ENCODE assay signal across 21 cellular contexts in genomic region chr4:109609431-109609830, GRCh38. TPM values are rescaled to one million over a fixed set of nuclear protein-coding genes. Genes with fewer than 3 reads are reported as not detected.
DNase-seq lines count a peak whose midpoint lies in the region; ATAC-seq and TF ChIP-seq lines count a peak whose summit lies in the region.
"Had no signal": no experiment of that assay in that cellular context is flagged by ENCODE, and none has a peak within 500 bp of the region (broad histone marks: within the 10 kb centered on the region; RNA-seq: fewer than 3 reads in every experiment).

No MANE protein-coding gene starts in this region.

- H3K4me2 ChIP-seq in trophoblast cell (ENCODE audit: low read length): no peak overlapping the region
- H3K4me2 ChIP-seq: BLaER1 had no signal

- no peak overlapping the region for H3K4me3 Mint-ChIP-seq in T-helper 1 cell treated with Interleukin-12 subunit alpha and Interleukin-12 subunit beta and Interleukin-4 antibody, amounts not matched to agents 30 μg/mL and 1 μg/mL, for 36 hours
- peak overlapping the region in 2 of 4 donors; percentile 20 to 21 for H3K4me3 Mint-ChIP-seq in CD4-positive, CD25-positive, alpha-beta regulatory T cell
- no peak overlapping the region for H3K4me3 Mint-ChIP-seq in central memory CD8-positive, alpha-beta T cell

- no peak overlapping the region for H2BK5ac ChIP-seq in trophoblast cell (ENCODE audit: low read depth, low read length, poor library complexity)

- H3K27me3 Mint-ChIP-seq in T-helper 1 cell treated with Interleukin-12 subunit alpha and Interleukin-12 subunit beta and Interleukin-4 antibody, amounts not matched to agents 30 μg/mL and 1 μg/mL, for 36 hours (ENCODE audit: low read depth): no peaks in the 10 kb centered on the region
- no peaks in the 10 kb centered on the region for H3K27me3 Mint-ChIP-seq in CD4-positive, CD25-positive, alpha-beta regulatory T cell
- no peaks in the 10 kb centered on the region for H3K27me3 Mint-ChIP-seq in central memory CD8-positive, alpha-beta T cell

- no peak overlapping the region for H2BK120ac ChIP-seq in trophoblast cell (ENCODE audit: insufficient read depth, low read length, poor library complexity)

- ATAC-seq in CD4-positive, CD25-positive, alpha-beta regulatory T cell (ENCODE audit: low read depth in 2 of 2): no peak
- ATAC-seq in central memory CD8-positive, alpha-beta T cell (replicated peaks; ENCODE audit: extremely low read depth, poor library complexity, severe bottlenecking): no peak
- ATAC-seq in GM21447 (IDR thresholded peaks at IDR 0.05; ENCODE audit: unreplicated experiment): no peak
- no peak for ATAC-seq in HG03432 (IDR thresholded peaks at IDR 0.05; ENCODE audit: unreplicated experiment)

- no peak overlapping the region for H3K4me3 ChIP-seq in CD4-positive, CD25-positive, alpha-beta regulatory T cell (ENCODE audit: low read depth, low read length)
- H3K4me3 ChIP-seq in trophoblast cell (ENCODE audit: low read depth, low read length): no peak overlapping the region
- no peak overlapping the region for H3K4me3 ChIP-seq in right atrium auricular region
- H3K4me3 ChIP-seq: BLaER1 had no signal

- H3K18ac ChIP-seq in trophoblast cell (ENCODE audit: low read length): no peak overlapping the region

- no peaks in the 10 kb centered on the region for H3K27me3 ChIP-seq in CD4-positive, CD25-positive, alpha-beta regulatory T cell (ENCODE audit: control insufficient read depth, insufficient read depth, low read length)
- H3K27me3 ChIP-seq in trophoblast cell (ENCODE audit: insufficient read depth, low read length) (no peaks in the 10 kb centered on the region), right atrium auricular region (no peaks in the 10 kb centered on the region)
- H3K27me3 ChIP-seq: BLaER1 had no signal

- no peak overlapping the region for H4K12ac ChIP-seq in trophoblast cell (ENCODE audit: low read depth, low read length)

- H4K91ac ChIP-seq in trophoblast cell (ENCODE audit: low read depth, low read length): peak overlapping the region; percentile 43

- TF ChIP-seq CTCF in right atrium auricular region (IDR thresholded peaks at IDR 0.05): no peak

- no peak overlapping the region for H3K4ac ChIP-seq in trophoblast cell (ENCODE audit: low read depth, low read length)

- no peak overlapping the region for H3K27ac ChIP-seq in CD4-positive, CD25-positive, alpha-beta regulatory T cell (ENCODE audit: insufficient read depth, low read length, poor library complexity, severe bottlenecking)
- H3K27ac ChIP-seq in trophoblast cell (ENCODE audit: low read depth, low read length) (no peak overlapping the region), right atrium auricular region (no peak overlapping the region)
- H3K27ac ChIP-seq: 22Rv1, BLaER1, RWPE1 had no signal

- no peak overlapping the region for H2BK12ac ChIP-seq in trophoblast cell (ENCODE audit: low read length)

- peaks cover 59% of the 10 kb centered on the region for H3K36me3 Mint-ChIP-seq in T-helper 1 cell treated with Interleukin-12 subunit alpha and Interleukin-12 subunit beta and Interleukin-4 antibody, amounts not matched to agents 30 μg/mL and 1 μg/mL, for 36 hours (ENCODE audit: low read depth)
- peaks cover 47% of the 10 kb centered on the region for H3K36me3 Mint-ChIP-seq in CD4-positive, CD25-positive, alpha-beta regulatory T cell
- H3K36me3 Mint-ChIP-seq in central memory CD8-positive, alpha-beta T cell (ENCODE audit: insufficient read depth): peaks cover 9% of the 10 kb centered on the region

- H3K36me3 ChIP-seq in CD4-positive, CD25-positive, alpha-beta regulatory T cell (ENCODE audit: control insufficient read depth, insufficient read depth, low read length): peaks cover 15% of the 10 kb centered on the region
- no peaks in the 10 kb centered on the region for H3K36me3 ChIP-seq in trophoblast cell (ENCODE audit: control insufficient read depth in 1 of 2, insufficient read depth in 2 of 2, low read length in 2 of 2)
- H3K36me3 ChIP-seq in right atrium auricular region: no peaks in the 10 kb centered on the region

- no peak overlapping the region for H2AK5ac ChIP-seq in trophoblast cell (ENCODE audit: low read length)

- H3K9me3 ChIP-seq in CD4-positive, CD25-positive, alpha-beta regulatory T cell (ENCODE audit: control insufficient read depth in 2 of 2, low read length in 2 of 2): peaks cover 3 to 17% of the 10 kb centered on the region in 2 experiments
- H3K9me3 ChIP-seq in trophoblast cell (ENCODE audit: insufficient read depth, low read depth, low read length) (no peaks in the 10 kb centered on the region), right atrium auricular region (peaks cover 0 to 23% of the 10 kb centered on the region in 2 donors)

- peaks cover 21% of the 10 kb centered on the region for H3K4me1 Mint-ChIP-seq in T-helper 1 cell treated with Interleukin-12 subunit alpha and Interleukin-12 subunit beta and Interleukin-4 antibody, amounts not matched to agents 30 μg/mL and 1 μg/mL, for 36 hours (ENCODE audit: low read depth)
- peaks cover 43 to 92% (median 48%) of the 10 kb centered on the region in 4 donors for H3K4me1 Mint-ChIP-seq in CD4-positive, CD25-positive, alpha-beta regulatory T cell
- H3K4me1 Mint-ChIP-seq in central memory CD8-positive, alpha-beta T cell: peaks cover 84% of the 10 kb centered on the region

- H3K14ac ChIP-seq in trophoblast cell (ENCODE audit: low read length): peak overlapping the region; percentile 40

- no peak overlapping the region for H2AFZ ChIP-seq in trophoblast cell (ENCODE audit: insufficient read depth, low read length, poor library complexity)

- no peak for DNase-seq in T-helper 1 cell
- no peak for DNase-seq in CD4-positive, CD25-positive, alpha-beta regulatory T cell
- DNase-seq in central memory CD8-positive, alpha-beta T cell (ENCODE audit: low spot score in 2 of 2): no peak
- peak; percentile 83 to 89 for DNase-seq in trophoblast cell
- no peak for DNase-seq in right atrium auricular region (ENCODE audit: low spot score)
- DNase-seq: ACHN, DMS53, GDM1, KG1, NCI-H1105, NCI-H146, NCI-H2029, NCI-H510A treated with DMSO at 0.1 percent for 48 hours, NCI-H748 treated with DMSO at 0.1 percent for 48 hours, SHP77 treated with DMSO at 0.1 percent for 48 hours had no signal

- peak overlapping the region; percentile 36 for H3K27ac Mint-ChIP-seq in T-helper 1 cell treated with Interleukin-12 subunit alpha and Interleukin-12 subunit beta and Interleukin-4 antibody, amounts not matched to agents 30 μg/mL and 1 μg/mL, for 36 hours
- peak overlapping the region in 2 of 3 donors; percentile 25 to 58 for H3K27ac Mint-ChIP-seq in CD4-positive, CD25-positive, alpha-beta regulatory T cell
- H3K27ac Mint-ChIP-seq in central memory CD8-positive, alpha-beta T cell (ENCODE audit: low read depth): peak overlapping the region; percentile 49

- H3K4me1 ChIP-seq in CD4-positive, CD25-positive, alpha-beta regulatory T cell (ENCODE audit: control insufficient read depth, insufficient read depth, low read length, poor library complexity, severe bottlenecking): peaks cover 16% of the 10 kb centered on the region
- H3K4me1 ChIP-seq in trophoblast cell (ENCODE audit: control insufficient read depth in 1 of 2, insufficient read depth in 2 of 2, low read length in 2 of 2) (peaks cover 4 to 7% of the 10 kb centered on the region in 2 experiments), right atrium auricular region (peaks cover 0 to 6% of the 10 kb centered on the region in 2 donors)

- peaks cover 59% of the 10 kb centered on the region for H3K9me3 Mint-ChIP-seq in T-helper 1 cell treated with Interleukin-12 subunit alpha and Interleukin-12 subunit beta and Interleukin-4 antibody, amounts not matched to agents 30 μg/mL and 1 μg/mL, for 36 hours
- H3K9me3 Mint-ChIP-seq in CD4-positive, CD25-positive, alpha-beta regulatory T cell: peaks cover 1 to 26% (median 9%) of the 10 kb centered on the region in 7 donors
- peaks cover 19% of the 10 kb centered on the region for H3K9me3 Mint-ChIP-seq in central memory CD8-positive, alpha-beta T cell

- H3K9ac ChIP-seq in trophoblast cell (ENCODE audit: low read length): no peak overlapping the region
- H3K9ac ChIP-seq: BLaER1 had no signal

- H3K79me2 ChIP-seq in trophoblast cell (ENCODE audit: control insufficient read depth, insufficient read depth, low read length, poor library complexity): peaks cover 2% of the 10 kb centered on the region

- no peak overlapping the region for H4K8ac ChIP-seq in trophoblast cell (ENCODE audit: low read depth, low read length)

- H3K79me1 ChIP-seq in trophoblast cell (ENCODE audit: low read length): no peaks in the 10 kb centered on the region

- no peak overlapping the region for H3K23ac ChIP-seq in trophoblast cell (ENCODE audit: low read length)

- WGBS in trophoblast cell (ENCODE audit: extremely low coverage, insufficient coverage, insufficient read length): no CpG with 5 or more reads among the region's 2 CpGs

RNA-seq across cellular contexts. Expression of gene MCUB, which starts 49.4 kb away (rescaled TPM):
- 96.3 TPM for total RNA-seq in CD4-positive, CD25-positive, alpha-beta regulatory T cell
- polyA plus RNA-seq in CD4-positive, CD25-positive, alpha-beta regulatory T cell: 100 to 1,000 TPM; 189 to 208 (median 195) TPM
- polyA plus RNA-seq in trophoblast cell (2013): 3.8 and 3.9 TPM in 2 replicates
- total RNA-seq in right atrium auricular region: 10 to 100 TPM; 25.0 to 28.1 TPM

Comparison
In these comparisons a context has a peak if more than half of its experiments do, and no peak if none do; other contexts are left out.
1. DNase-seq: peak in trophoblast cell (2 of 2); none in T-helper 1 cell (0 of 5), CD4-positive, CD25-positive, alpha-beta regulatory T cell (0 of 3), central memory CD8-positive, alpha-beta T cell (0 of 2) and right atrium auricular region (single experiment).
2. Peak in every context shown above with its lines, with median percentiles within 50 percentile points of each other: H3K27ac Mint-ChIP-seq.